Comparison of ENCODE assay signal across 9 cellular contexts in the genomic region with DNA sequence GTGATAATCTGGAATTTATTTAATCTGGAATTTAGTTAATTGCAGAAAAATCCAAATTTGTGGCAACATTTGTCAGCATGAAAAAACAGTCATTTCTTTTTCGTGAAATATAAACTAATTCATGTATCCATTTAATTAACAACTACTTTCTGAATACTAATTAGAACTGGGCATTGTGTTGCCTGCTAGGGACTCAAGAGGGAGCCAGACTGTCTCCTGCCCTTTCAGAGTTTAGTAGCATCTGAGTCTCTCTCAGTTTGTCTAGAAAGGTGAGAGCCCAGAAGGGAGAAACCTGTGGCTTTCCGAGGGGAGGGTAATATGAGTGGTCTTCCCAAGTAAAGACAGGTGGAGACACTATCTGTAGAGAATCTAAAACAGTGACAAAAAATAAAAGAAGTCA.
DNase-seq lines count a peak whose midpoint lies in the region; ATAC-seq and TF ChIP-seq lines count a peak whose summit lies in the region.
"Had no signal": no experiment of that assay in that cellular context is flagged by ENCODE, and none has a peak within 500 bp of the region (broad histone marks: within the 10 kb centered on the region; RNA-seq: fewer than 3 reads in every experiment).

No MANE protein-coding gene starts in this region.

- H3K4ac ChIP-seq in mesenchymal stem cell (ENCODE audit: low read depth in 1 of 2, low read length in 2 of 2), result no peak overlapping the region

- no peak overlapping the region for H3K9ac ChIP-seq in mesenchymal stem cell (ENCODE audit: low read length)

- TF ChIP-seq CTCF in GM12875 (IDR thresholded peaks at IDR 0.05; ENCODE audit: borderline replicate concordance, insufficient read depth, low read depth, low read length) (peak; percentile 36; the same call in 1 of the 2 replicates), fibroblast of villous mesenchyme (IDR thresholded peaks at IDR 0.05; ENCODE audit: insufficient read depth, low read depth, low read length) (peak; percentile 46)

- ATAC-seq in GM21515 (IDR thresholded peaks at IDR 0.05; ENCODE audit: unreplicated experiment), result peak; percentile 75
- ATAC-seq in effector memory CD8-positive, alpha-beta T cell (replicated peaks), result no peak

- peak; percentile 7 for DNase-seq in Jurkat, Clone E6-1 (ENCODE audit: low read depth, low spot score)
- peak; percentile 10 for DNase-seq in fibroblast of villous mesenchyme (ENCODE audit: low read depth)
- no peak for DNase-seq in mesenchymal stem cell
- DNase-seq in MG63, result no peak
- DNase-seq in NCI-H128 (lab: John Stamatoyannopoulos, UW; ENCODE audit: unreplicated experiment), result no peak
- no peak for DNase-seq in effector memory CD8-positive, alpha-beta T cell
- DNase-seq: activated T-cell treated with anti-CD3 and anti-CD28 coated beads, Interleukin-2, amount 50 U/mL, for 1 hour had no signal

- H3K23ac ChIP-seq in mesenchymal stem cell (ENCODE audit: low read length in 2 of 2), result no peak overlapping the region

- H3K36me3 ChIP-seq in mesenchymal stem cell (ENCODE audit: control insufficient read depth in 1 of 2, insufficient read depth in 2 of 2, low read depth in 1 of 2, low read length in 2 of 2), result no peaks in the 10 kb centered on the region
- H3K36me3 ChIP-seq in MG63, result no peaks in the 10 kb centered on the region

- no peak overlapping the region for H2BK5ac ChIP-seq in mesenchymal stem cell (ENCODE audit: low read depth, low read length, poor library complexity, severe bottlenecking)

- H2AK5ac ChIP-seq in mesenchymal stem cell (ENCODE audit: low read length, severe bottlenecking), result no peak overlapping the region

- H3K27me3 ChIP-seq in mesenchymal stem cell (ENCODE audit: control insufficient read depth in 1 of 2, insufficient read depth in 1 of 2, low read length in 2 of 2), result no peaks in the 10 kb centered on the region
- H3K27me3 ChIP-seq in MG63, result no peaks in the 10 kb centered on the region

- no peaks in the 10 kb centered on the region for H3K9me3 Mint-ChIP-seq in effector memory CD8-positive, alpha-beta T cell

- H4K8ac ChIP-seq in mesenchymal stem cell (ENCODE audit: low read length), result no peak overlapping the region

- H3K18ac ChIP-seq in mesenchymal stem cell (ENCODE audit: low read depth in 1 of 2, low read length in 2 of 2), result no peak overlapping the region

- H3K27ac Mint-ChIP-seq in effector memory CD8-positive, alpha-beta T cell, result no peak overlapping the region

- no peaks in the 10 kb centered on the region for H3K9me3 ChIP-seq in mesenchymal stem cell (ENCODE audit: control insufficient read depth, low read length)
- no peaks in the 10 kb centered on the region for H3K9me3 ChIP-seq in MG63

- H4K91ac ChIP-seq in mesenchymal stem cell (ENCODE audit: low read length), result no peak overlapping the region

- no peak overlapping the region for H3K4me3 ChIP-seq in GM12875 (ENCODE audit: low read depth, low read length)
- H3K4me3 ChIP-seq in Jurkat, Clone E6-1 (ENCODE audit: low read length), result no peak overlapping the region
- no peak overlapping the region for H3K4me3 ChIP-seq in fibroblast of villous mesenchyme (ENCODE audit: low read depth, low read length)
- no peak overlapping the region for H3K4me3 ChIP-seq in mesenchymal stem cell (ENCODE audit: insufficient read depth in 1 of 2, low read depth in 1 of 2, low read length in 2 of 2)
- no peak overlapping the region for H3K4me3 ChIP-seq in MG63

- no peak overlapping the region for H3K27ac ChIP-seq in mesenchymal stem cell (ENCODE audit: low read length, poor library complexity, severe bottlenecking)

- H3K4me1 ChIP-seq in mesenchymal stem cell (ENCODE audit: control insufficient read depth, insufficient read depth, low read depth, low read length), result peaks cover 1% of the 10 kb centered on the region

- H2BK12ac ChIP-seq in mesenchymal stem cell (ENCODE audit: low read length in 2 of 2), result no peak overlapping the region

- no peaks in the 10 kb centered on the region for H3K4me1 Mint-ChIP-seq in effector memory CD8-positive, alpha-beta T cell (ENCODE audit: low read depth in 2 of 2)

- no peak overlapping the region for H3K4me3 Mint-ChIP-seq in effector memory CD8-positive, alpha-beta T cell

- no peak overlapping the region for H2AFZ ChIP-seq in mesenchymal stem cell (ENCODE audit: low read depth, low read length)

- no peak overlapping the region for H2BK15ac ChIP-seq in mesenchymal stem cell (ENCODE audit: low read depth, poor library complexity, severe bottlenecking)

- H3K27me3 Mint-ChIP-seq in effector memory CD8-positive, alpha-beta T cell, result peaks cover 11 to 26% of the 10 kb centered on the region in 2 donors

- H3K14ac ChIP-seq in mesenchymal stem cell (ENCODE audit: low read length in 2 of 2), result no peak overlapping the region

- H3K4me2 ChIP-seq in mesenchymal stem cell (ENCODE audit: low read length, poor library complexity, severe bottlenecking), result no peak overlapping the region

- WGBS in mesenchymal stem cell, result 100% methylated on average over 1 of the region's 2 CpGs

- no peaks in the 10 kb centered on the region for H3K36me3 Mint-ChIP-seq in effector memory CD8-positive, alpha-beta T cell (ENCODE audit: insufficient read depth)

- H3K79me1 ChIP-seq in mesenchymal stem cell (replicated peaks; ENCODE audit: low read length, poor library complexity, severe bottlenecking), result no peaks in the 10 kb centered on the region

- H2BK120ac ChIP-seq in mesenchymal stem cell (ENCODE audit: low read depth, low read length), result no peak overlapping the region

Comparison
In these comparisons a context has a peak if more than half of its experiments do, and no peak if none do; other contexts are left out.
1. DNase-seq: peak in Jurkat, Clone E6-1 (single experiment) and fibroblast of villous mesenchyme (single experiment); none in mesenchymal stem cell (single experiment), MG63 (single experiment), NCI-H128 (single experiment) and effector memory CD8-positive, alpha-beta T cell (0 of 3).